1 cellular context compared by ENCODE assay signal in genomic region chr1:112380356-112380755, GRCh38.
TF ChIP-seq lines count a peak whose summit lies in the region.

No MANE protein-coding gene starts in this region.

TF ChIP-seq in K562, 482 proteins besides CTCF, POLR2A, EP300 and RAD21 (continued from another document):
- TF ChIP-seq RAD51 (IDR thresholded peaks at IDR 0.05; ENCODE audit: borderline replicate concordance, low read depth) (peak; percentile 66), CBFA2T2 (conservative IDR thresholded peaks at IDR 0.05) (peak; percentile 23; the same call in 1 of the 2 replicates)
TF ChIP-seq in K562: peak in this region for 4.
